ENCODE assay signal across 8 cellular contexts in genomic region chr5:57383093-57383861, GRCh38.
A peak's percentile ranks its signal among the peaks of the same experiment; 100 is the strongest.
DNase-seq lines count a peak whose midpoint lies in the region; ATAC-seq and TF ChIP-seq lines count a peak whose summit lies in the region.

No MANE protein-coding gene starts in this region.

- H3K27me3 ChIP-seq in ACC112 (ENCODE audit: insufficient read depth, low read length) (no peaks in the 10 kb centered on the region), kidney epithelial cell (ENCODE audit: control insufficient read depth, insufficient read depth, low read length) (no peaks in the 10 kb centered on the region)

- peak; percentile 96 for ATAC-seq in activated T-helper 17 cell treated with anti-CD3 and anti-CD28 coated beads, Interleukin-2, amount 50 U/mL, for 72 hours (replicated peaks)
- no peak for ATAC-seq in HG03378 (IDR thresholded peaks at IDR 0.05; ENCODE audit: unreplicated experiment)
- ATAC-seq in HG02973 (IDR thresholded peaks at IDR 0.05; ENCODE audit: unreplicated experiment): no peak

- H2AFZ ChIP-seq in ACC112 (ENCODE audit: low read length, unreplicated experiment): no peak overlapping the region

- DNase-seq in HuH-7 (ENCODE audit: low spot score) (peak; percentile 0), kidney epithelial cell (ENCODE audit: low read depth) (no peak), NK-92 (lab: John Stamatoyannopoulos, UW; ENCODE audit: unreplicated experiment) (no peak), NCI-H1092 treated with DMSO at 0.1 percent for 48 hours (lab: John Stamatoyannopoulos, UW) (no peak)

- TF ChIP-seq CTCF in kidney epithelial cell (IDR thresholded peaks at IDR 0.05; ENCODE audit: insufficient read depth, low read length, poor library complexity, severe bottlenecking): peak; percentile 17

- H3K4me3 ChIP-seq in ACC112 (ENCODE audit: low read depth, low read length) (peak overlapping the region; percentile 29), kidney epithelial cell (ENCODE audit: low read depth, low read length) (no peak overlapping the region)

- H3K36me3 ChIP-seq in ACC112 (ENCODE audit: insufficient read depth, low read length) (no peaks in the 10 kb centered on the region), kidney epithelial cell (ENCODE audit: control insufficient read depth, insufficient read depth, low read length) (no peaks in the 10 kb centered on the region)

- no peaks in the 10 kb centered on the region for H3K79me2 ChIP-seq in ACC112 (ENCODE audit: control insufficient read depth, insufficient read depth, low read length, unreplicated experiment)

- peak overlapping the region; percentile 89 for H3K27ac ChIP-seq in ACC112 (ENCODE audit: low read depth, low read length)

- H3K4me3 Mint-ChIP-seq in activated T-helper 17 cell treated with anti-CD3 and anti-CD28 coated beads, Interleukin-2, amount 50 U/mL, for 72 hours: peak overlapping the region; percentile 20

- peaks cover 9% of the 10 kb centered on the region for H3K4me1 ChIP-seq in ACC112 (ENCODE audit: control insufficient read depth, insufficient read depth, low read length, unreplicated experiment)

- peak overlapping the region; percentile 44 for H3K27ac Mint-ChIP-seq in activated T-helper 17 cell treated with anti-CD3 and anti-CD28 coated beads, Interleukin-2, amount 50 U/mL, for 72 hours

- no peaks in the 10 kb centered on the region for H3K4me1 Mint-ChIP-seq in activated T-helper 17 cell treated with anti-CD3 and anti-CD28 coated beads, Interleukin-2, amount 50 U/mL, for 72 hours

- no peaks in the 10 kb centered on the region for H3K9me3 Mint-ChIP-seq in activated T-helper 17 cell treated with anti-CD3 and anti-CD28 coated beads, Interleukin-2, amount 50 U/mL, for 72 hours

- no peaks in the 10 kb centered on the region for H3K36me3 Mint-ChIP-seq in activated T-helper 17 cell treated with anti-CD3 and anti-CD28 coated beads, Interleukin-2, amount 50 U/mL, for 72 hours (ENCODE audit: low read depth)

- H3K27me3 Mint-ChIP-seq in activated T-helper 17 cell treated with anti-CD3 and anti-CD28 coated beads, Interleukin-2, amount 50 U/mL, for 72 hours: no peaks in the 10 kb centered on the region
